9 cellular contexts compared by ENCODE assay signal in genomic region chr6:160398674-160399271, GRCh38. TPM values are rescaled to one million over a fixed set of nuclear protein-coding genes. Genes with fewer than 3 reads are reported as not detected.
DNase-seq lines count a peak whose midpoint lies in the region; ATAC-seq, FAIRE-seq and TF ChIP-seq lines count a peak whose summit lies in the region.
"Had no signal": no experiment of that assay in that cellular context is flagged by ENCODE, and none has a peak within 500 bp of the region (broad histone marks: within the 10 kb centered on the region; RNA-seq: fewer than 3 reads in every experiment).

No MANE protein-coding gene starts in this region.

- H4K20me1 ChIP-seq in astrocyte (ENCODE audit: insufficient read depth, low read length) = no peaks in the 10 kb centered on the region

- intact Hi-C loops in body of pancreas (cut with DNase I) = no loop called here
- intact Hi-C loops in activated CD4-positive, alpha-beta memory T cell treated with anti-CD3 and anti-CD28 coated beads for 36 hours (cut with micrococcal nuclease) = no loop called here

- 70 to 83% methylated on average over 3 of the region's 3 CpGs for WGBS in body of pancreas, 2 donors

- H3K9ac ChIP-seq in astrocyte (ENCODE audit: low read length) = no peak overlapping the region

- TF ChIP-seq POLR2A in body of pancreas (IDR thresholded peaks at IDR 0.05) = no peak

- peak overlapping the region in 2 of 8 donors; percentile 77 to 90 for H3K27ac Mint-ChIP-seq in CD8-positive, alpha-beta memory T cell
- no peak overlapping the region for H3K27ac Mint-ChIP-seq in astrocyte (ENCODE audit: unreplicated experiment)
- H3K27ac Mint-ChIP-seq in activated CD4-positive, alpha-beta memory T cell treated with anti-CD3 and anti-CD28 coated beads for 36 hours = no peak overlapping the region
- H3K27ac Mint-ChIP-seq: CD14-positive monocyte had no signal

- H3K9me3 Mint-ChIP-seq in CD8-positive, alpha-beta memory T cell = peaks cover 0 to 4% (median under 1%) of the 10 kb centered on the region in 5 donors
- no peaks in the 10 kb centered on the region for H3K9me3 Mint-ChIP-seq in astrocyte (ENCODE audit: unreplicated experiment)
- no peaks in the 10 kb centered on the region for H3K9me3 Mint-ChIP-seq in activated CD4-positive, alpha-beta memory T cell treated with anti-CD3 and anti-CD28 coated beads for 36 hours

- TF ChIP-seq CTCF in astrocyte (IDR thresholded peaks at IDR 0.05; ENCODE audit: insufficient read depth, low read depth, low read length) = no peak
- no peak for TF ChIP-seq CTCF in body of pancreas (IDR thresholded peaks at IDR 0.05)

- ATAC-seq in GM19397 (IDR thresholded peaks at IDR 0.05; ENCODE audit: unreplicated experiment) (peak; percentile 98), HG03060 (IDR thresholded peaks at IDR 0.05; ENCODE audit: low read depth, unreplicated experiment) (peak; percentile 96), body of pancreas (no peak)

- H3K4me2 ChIP-seq in astrocyte (ENCODE audit: low read length) = no peak overlapping the region

- H3K36me3 Mint-ChIP-seq in CD8-positive, alpha-beta memory T cell = peaks cover 0 to 6% (median 0%) of the 10 kb centered on the region in 3 donors
- no peaks in the 10 kb centered on the region for H3K36me3 Mint-ChIP-seq in astrocyte (ENCODE audit: low read depth, unreplicated experiment)
- no peaks in the 10 kb centered on the region for H3K36me3 Mint-ChIP-seq in activated CD4-positive, alpha-beta memory T cell treated with anti-CD3 and anti-CD28 coated beads for 36 hours
- H3K36me3 Mint-ChIP-seq: CD14-positive monocyte had no signal

- peaks cover 5% of the 10 kb centered on the region for H3K4me1 ChIP-seq in CD8-positive, alpha-beta memory T cell (ENCODE audit: insufficient read depth, low read length)
- H3K4me1 ChIP-seq in astrocyte (ENCODE audit: insufficient read depth, low read length) (no peaks in the 10 kb centered on the region), body of pancreas (peaks cover 11% of the 10 kb centered on the region)

- H3K9me3 ChIP-seq in CD8-positive, alpha-beta memory T cell (ENCODE audit: low read length) = no peaks in the 10 kb centered on the region
- H3K9me3 ChIP-seq in astrocyte (ENCODE audit: insufficient read depth, low read depth, low read length) = no peaks in the 10 kb centered on the region
- H3K9me3 ChIP-seq in body of pancreas = no peaks in the 10 kb centered on the region

- no peak for DNase-seq in CD8-positive, alpha-beta memory T cell
- peak; percentile 21 for DNase-seq in astrocyte (ENCODE audit: low read depth)
- DNase-seq in body of pancreas = no peak
- no peak for DNase-seq in activated CD4-positive, alpha-beta memory T cell treated with anti-CD3 and anti-CD28 coated beads for 36 hours
- DNase-seq in occipital lobe (lab: John Stamatoyannopoulos, UW) = no peak
- DNase-seq in stimulated activated naive CD4-positive, alpha-beta T cell (lab: John Stamatoyannopoulos, UW) = no peak

- no peak for FAIRE-seq in astrocyte (lab: Jason Lieb, UNC)

- no peaks in the 10 kb centered on the region for H3K27me3 ChIP-seq in CD8-positive, alpha-beta memory T cell (ENCODE audit: insufficient read depth, low read length, poor library complexity, severe bottlenecking)
- no peaks in the 10 kb centered on the region for H3K27me3 ChIP-seq in astrocyte (ENCODE audit: insufficient read depth, low read length)
- H3K27me3 ChIP-seq in body of pancreas = no peaks in the 10 kb centered on the region

- peaks cover 14 to 20% (median 19%) of the 10 kb centered on the region in 3 donors for H3K4me1 Mint-ChIP-seq in CD8-positive, alpha-beta memory T cell
- H3K4me1 Mint-ChIP-seq in astrocyte (ENCODE audit: low read depth, unreplicated experiment) = peaks cover 8% of the 10 kb centered on the region
- peaks cover 9% of the 10 kb centered on the region for H3K4me1 Mint-ChIP-seq in activated CD4-positive, alpha-beta memory T cell treated with anti-CD3 and anti-CD28 coated beads for 36 hours (ENCODE audit: low read depth)
- H3K4me1 Mint-ChIP-seq: CD14-positive monocyte had no signal

- CTCF ChIA-PET in CD8-positive, alpha-beta memory T cell (lab: Charles Lee) = interaction anchor here (0.6 kb wide), 1 partner anchor 194 kb away, joined by 3 read pairs; no protein-coding TSS in a partner anchor
- CTCF ChIA-PET in activated CD4-positive, alpha-beta memory T cell treated with anti-CD3 and anti-CD28 coated beads for 36 hours (lab: Charles Lee) = interaction anchor here (1.5 kb wide), 1 partner anchor 57 kb away, joined by 3 read pairs; no protein-coding TSS in a partner anchor

- H3K4me3 Mint-ChIP-seq in CD8-positive, alpha-beta memory T cell = peak overlapping the region in 6 of 7 donors; percentile 14 to 71 (median 53)
- H3K4me3 Mint-ChIP-seq in astrocyte (ENCODE audit: unreplicated experiment) = no peak overlapping the region
- H3K4me3 Mint-ChIP-seq in activated CD4-positive, alpha-beta memory T cell treated with anti-CD3 and anti-CD28 coated beads for 36 hours = no peak overlapping the region
- H3K4me3 Mint-ChIP-seq: CD14-positive monocyte had no signal

- H3K36me3 ChIP-seq in CD8-positive, alpha-beta memory T cell (ENCODE audit: insufficient read depth, low read length) = no peaks in the 10 kb centered on the region
- H3K36me3 ChIP-seq in astrocyte (ENCODE audit: insufficient read depth, low read length) = no peaks in the 10 kb centered on the region
- H3K36me3 ChIP-seq in body of pancreas (replicated peaks in 1 of 2; ENCODE audit: insufficient read depth in 1 of 2, low read depth in 2 of 2) = no peaks in the 10 kb centered on the region

- POLR2A ChIA-PET in CD8-positive, alpha-beta memory T cell (lab: Charles Lee) = no interaction called here
- POLR2A ChIA-PET in activated CD4-positive, alpha-beta memory T cell treated with anti-CD3 and anti-CD28 coated beads for 36 hours (lab: Charles Lee) = no interaction called here

- no peak overlapping the region for H2AFZ ChIP-seq in astrocyte (ENCODE audit: low read depth, low read length)

- H3K4me3 ChIP-seq in CD8-positive, alpha-beta memory T cell (ENCODE audit: low read length) = no peak overlapping the region
- no peak overlapping the region for H3K4me3 ChIP-seq in astrocyte (ENCODE audit: insufficient read depth, low read depth, low read length)
- no peak overlapping the region for H3K4me3 ChIP-seq in body of pancreas

- peaks cover 4 to 8% of the 10 kb centered on the region in 2 donors for H3K27me3 Mint-ChIP-seq in CD8-positive, alpha-beta memory T cell
- H3K27me3 Mint-ChIP-seq in astrocyte (ENCODE audit: low read depth, unreplicated experiment) = no peaks in the 10 kb centered on the region
- peaks cover 4% of the 10 kb centered on the region for H3K27me3 Mint-ChIP-seq in activated CD4-positive, alpha-beta memory T cell treated with anti-CD3 and anti-CD28 coated beads for 36 hours

- no peak overlapping the region for H3K27ac ChIP-seq in CD8-positive, alpha-beta memory T cell (ENCODE audit: low read depth, low read length)
- H3K27ac ChIP-seq in astrocyte (ENCODE audit: low read depth, low read length) = no peak overlapping the region
- no peak overlapping the region for H3K27ac ChIP-seq in body of pancreas

- H3K79me2 ChIP-seq in astrocyte (ENCODE audit: insufficient read depth, low read length) = no peaks in the 10 kb centered on the region

RNA-seq across cellular contexts. Expression of gene SLC22A3, which starts 50.6 kb away (rescaled TPM):
- not detected for total RNA-seq in CD8-positive, alpha-beta memory T cell
- not detected for polyA plus RNA-seq in CD8-positive, alpha-beta memory T cell
- total RNA-seq in astrocyte (0.57 and 0.89 TPM in 2 replicates), body of pancreas (1 to 10 TPM in 1 of 2 donors, not detected in 1; 4.9 TPM), occipital lobe (3.7 TPM)
- total RNA-seq in activated CD4-positive, alpha-beta memory T cell treated with anti-CD3 and anti-CD28 coated beads for 36 hours = not detected
- polyA plus RNA-seq: CD14-positive monocyte had no signal

Comparison
In these comparisons a context has a peak if more than half of its experiments do, and no peak if none do; other contexts are left out.
1. H3K4me3 Mint-ChIP-seq: peak in CD8-positive, alpha-beta memory T cell (6 of 7); none in astrocyte (single experiment) and activated CD4-positive, alpha-beta memory T cell treated with anti-CD3 and anti-CD28 coated beads for 36 hours (single experiment).